8 cellular contexts compared by ENCODE assay signal in the genomic region with DNA sequence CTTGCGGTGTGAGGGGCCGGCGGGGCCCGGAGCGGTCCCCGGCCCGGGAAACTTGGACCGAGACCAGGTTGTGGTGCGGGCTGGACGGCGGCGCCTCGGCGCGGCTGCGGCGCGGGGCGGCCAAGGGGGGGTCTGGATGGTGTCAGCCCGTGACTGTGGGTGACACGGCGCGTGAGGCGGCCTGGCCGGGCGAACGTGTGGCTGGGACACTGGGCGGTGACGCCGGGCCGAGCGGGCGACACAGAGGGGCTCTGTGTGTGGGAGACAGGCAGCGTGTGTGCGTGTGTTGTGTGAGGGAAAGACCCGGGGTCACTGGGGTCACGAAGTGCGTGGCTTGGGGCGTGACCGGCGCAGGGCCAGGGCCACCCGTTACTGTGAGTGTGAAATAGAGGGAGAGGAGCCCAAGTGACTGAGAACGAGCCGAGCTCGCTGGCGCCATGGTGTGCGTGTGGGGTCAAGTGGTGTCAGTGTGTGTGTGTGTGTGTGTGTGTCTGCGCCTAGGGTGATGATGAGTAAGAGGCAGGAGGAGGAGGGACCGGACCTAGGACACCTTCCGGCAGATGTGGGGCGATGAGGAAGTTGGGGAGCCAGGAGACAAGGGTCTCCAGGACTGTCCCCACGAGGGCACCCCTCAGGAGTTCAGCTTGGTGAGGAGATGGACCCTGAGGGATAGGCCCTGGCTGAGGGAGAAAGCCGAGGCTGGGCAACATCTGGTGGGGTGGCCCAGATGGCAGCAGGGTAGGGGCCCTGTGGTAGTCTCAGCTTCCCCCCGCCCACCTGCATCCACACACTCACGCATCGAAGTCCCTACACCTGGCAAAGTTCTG. TPM values are rescaled to one million over a fixed set of nuclear protein-coding genes. Genes with fewer than 3 reads are reported as not detected.
A peak's percentile ranks its signal among the peaks of the same experiment; 100 is the strongest.
DNase-seq lines count a peak whose midpoint lies in the region; ATAC-seq and TF ChIP-seq lines count a peak whose summit lies in the region.

No MANE protein-coding gene starts in this region.

- TF ChIP-seq CTCF in HEK293 (tag by site-specific recombination; IDR thresholded peaks at IDR 0.05), result peak; percentile 45; the same call in 1 of the 2 replicates
- TF ChIP-seq CTCF in right lobe of liver (IDR thresholded peaks at IDR 0.05), result no peak

- intact Hi-C loops in right lobe of liver (cut with DNase I), result no loop called here

- WGBS in right lobe of liver (ENCODE audit: insufficient coverage, low coverage, low lambda C conversion rate, missing lambda C conversion rate), result 0% methylated on average over 3 of the region's 56 CpGs

- peak; percentile 18 for TF ChIP-seq POLR2A in right lobe of liver (IDR thresholded peaks at IDR 0.05)

- peak; percentile 9 to 47 (median 26) for ATAC-seq in right lobe of liver

- H3K27ac ChIP-seq in HEK293 (ENCODE audit: extremely low read depth, low read depth, low read length), result peak overlapping the region; percentile 64; the same call in 1 of the 2 replicates
- peak overlapping the region; percentile 53 to 89 (median 79) for H3K27ac ChIP-seq in right lobe of liver

- no peaks in the 10 kb centered on the region for H3K27me3 ChIP-seq in right lobe of liver

- peak overlapping the region; percentile 82 for H3K4me3 ChIP-seq in HEK293 (ENCODE audit: low read depth, low read length)
- H3K4me3 ChIP-seq in right lobe of liver, result peak overlapping the region; percentile 65 to 80 (median 72)

- H3K4me1 ChIP-seq in HEK293 (ENCODE audit: control insufficient read depth, insufficient read depth, low read length) (no peaks in the 10 kb centered on the region), right lobe of liver (peaks cover 0 to 4% (median 1%) of the 10 kb centered on the region in 4 donors)

- H3K36me3 ChIP-seq in HEK293 (ENCODE audit: control insufficient read depth in 2 of 2, insufficient read depth in 1 of 2, low read length in 2 of 2), result no peaks in the 10 kb centered on the region
- no peaks in the 10 kb centered on the region for H3K36me3 ChIP-seq in right lobe of liver

- DNase-seq in GM03348 (ENCODE audit: low spot score) (peak; percentile 87), NCI-H146 (lab: John Stamatoyannopoulos, UW) (peak; percentile 41), dedifferentiated amniotic fluid mesenchymal stem cell (ENCODE audit: extremely low spot score) (peak; percentile 29), right lobe of liver (peak in 2 of 3 donors; percentile 63 to 76), NCI-H1694 (lab: John Stamatoyannopoulos, UW) (no peak)
- peak; percentile 42 to 66 for DNase-seq in activated CD4-positive, alpha-beta T cell treated with anti-CD3 and anti-CD28 coated beads for 4 hours
- DNase-seq in stimulated activated CD4-positive, alpha-beta T cell treated with anti-CD3 and anti-CD28 coated beads, Interleukin-4, amount 100 ng/mL, for 4 hours, result peak; percentile 36 to 54

- POLR2A ChIA-PET in HEK293 (lab: Yijun Ruan, JAX), result interaction anchor here (0.8 to 1.7 kb wide), 3 partner anchors 16 to 70 kb away, joined by 3 to 8 read pairs (median 6); a partner anchor contains a TSS

- H3K9me3 ChIP-seq in HEK293 (ENCODE audit: control insufficient read depth, insufficient read depth, low read depth, low read length), result no peaks in the 10 kb centered on the region
- no peaks in the 10 kb centered on the region for H3K9me3 ChIP-seq in right lobe of liver

- CTCF ChIA-PET in HEK293 (lab: Yijun Ruan, JAX), result interaction anchor here (0.6 to 1.4 kb wide), 4 partner anchors 8 to 82 kb away, joined by 3 to 5 read pairs (median 3); no protein-coding TSS in a partner anchor

TF ChIP-seq in HEK293, 187 proteins besides CTCF, POLR2A, EP300 and RAD21 (continues in another document):
- TF ChIP-seq ZNF621 (tag by site-specific recombination; IDR thresholded peaks at IDR 0.05) (no peak), ZNF324 (tag by site-specific recombination; IDR thresholded peaks at IDR 0.05) (no peak; the same call in 1 of the 2 replicates), SP3 (tag by site-specific recombination; IDR thresholded peaks at IDR 0.05) (peak; percentile 50), ZNF169 (tag by site-specific recombination; IDR thresholded peaks at IDR 0.05) (peak; percentile 80; the same call in 1 of the 2 replicates), ZNF404 (tag by site-specific recombination; IDR thresholded peaks at IDR 0.05) (no peak), ZNF394 (tag by site-specific recombination; IDR thresholded peaks at IDR 0.05; ENCODE audit: borderline replicate concordance) (no peak), ZNF391 (tag by site-specific recombination; IDR thresholded peaks at IDR 0.05; ENCODE audit: borderline replicate concordance, low read depth) (peak; percentile 95; the same call in 1 of the 2 replicates), ZNF2 (tag by site-specific recombination; IDR thresholded peaks at IDR 0.05) (peak; percentile 91), ZNF311 (tag by site-specific recombination; IDR thresholded peaks at IDR 0.05; ENCODE audit: borderline replicate concordance) (no peak), ZNF239 (tag by site-specific recombination; IDR thresholded peaks at IDR 0.05) (no peak), FEZF1 (tag by site-specific recombination; IDR thresholded peaks at IDR 0.05) (0 out of 2 replicates have a peak, but pooled peaks have one; percentile 15), ZFP69B (tag by site-specific recombination; IDR thresholded peaks at IDR 0.05) (peak; percentile 89), ZNF791 (tag by site-specific recombination; IDR thresholded peaks at IDR 0.05) (no peak), ZNF132 (tag by site-specific recombination; IDR thresholded peaks at IDR 0.05; ENCODE audit: borderline replicate concordance) (no peak), HOXD13 (CRISPR knock-in tag; IDR thresholded peaks at IDR 0.05; ENCODE audit: borderline replicate concordance) (no peak), MZF1 (tag by site-specific recombination; IDR thresholded peaks at IDR 0.05; ENCODE audit: borderline replicate concordance) (no peak)
- TF ChIP-seq, protein P1, sequence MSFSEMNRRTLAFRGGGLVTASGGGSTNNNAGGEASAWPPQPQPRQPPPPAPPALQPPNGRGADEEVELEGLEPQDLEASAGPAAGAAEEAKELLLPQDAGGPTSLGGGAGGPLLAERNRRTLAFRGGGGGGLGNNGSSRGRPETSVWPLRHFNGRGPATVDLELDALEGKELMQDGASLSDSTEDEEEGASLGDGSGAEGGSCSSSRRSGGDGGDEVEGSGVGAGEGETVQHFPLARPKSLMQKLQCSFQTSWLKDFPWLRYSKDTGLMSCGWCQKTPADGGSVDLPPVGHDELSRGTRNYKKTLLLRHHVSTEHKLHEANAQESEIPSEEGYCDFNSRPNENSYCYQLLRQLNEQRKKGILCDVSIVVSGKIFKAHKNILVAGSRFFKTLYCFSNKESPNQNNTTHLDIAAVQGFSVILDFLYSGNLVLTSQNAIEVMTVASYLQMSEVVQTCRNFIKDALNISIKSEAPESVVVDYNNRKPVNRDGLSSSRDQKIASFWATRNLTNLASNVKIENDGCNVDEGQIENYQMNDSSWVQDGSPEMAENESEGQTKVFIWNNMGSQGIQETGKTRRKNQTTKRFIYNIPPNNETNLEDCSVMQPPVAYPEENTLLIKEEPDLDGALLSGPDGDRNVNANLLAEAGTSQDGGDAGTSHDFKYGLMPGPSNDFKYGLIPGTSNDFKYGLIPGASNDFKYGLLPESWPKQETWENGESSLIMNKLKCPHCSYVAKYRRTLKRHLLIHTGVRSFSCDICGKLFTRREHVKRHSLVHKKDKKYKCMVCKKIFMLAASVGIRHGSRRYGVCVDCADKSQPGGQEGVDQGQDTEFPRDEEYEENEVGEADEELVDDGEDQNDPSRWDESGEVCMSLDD (tag by site-specific recombination; IDR thresholded peaks at IDR 0.05), result peak; percentile 97
- TF ChIP-seq, protein P2, sequence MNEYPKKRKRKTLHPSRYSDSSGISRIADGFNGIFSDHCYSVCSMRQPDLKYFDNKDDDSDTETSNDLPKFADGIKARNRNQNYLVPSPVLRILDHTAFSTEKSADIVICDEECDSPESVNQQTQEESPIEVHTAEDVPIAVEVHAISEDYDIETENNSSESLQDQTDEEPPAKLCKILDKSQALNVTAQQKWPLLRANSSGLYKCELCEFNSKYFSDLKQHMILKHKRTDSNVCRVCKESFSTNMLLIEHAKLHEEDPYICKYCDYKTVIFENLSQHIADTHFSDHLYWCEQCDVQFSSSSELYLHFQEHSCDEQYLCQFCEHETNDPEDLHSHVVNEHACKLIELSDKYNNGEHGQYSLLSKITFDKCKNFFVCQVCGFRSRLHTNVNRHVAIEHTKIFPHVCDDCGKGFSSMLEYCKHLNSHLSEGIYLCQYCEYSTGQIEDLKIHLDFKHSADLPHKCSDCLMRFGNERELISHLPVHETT (tag by site-specific recombination; IDR thresholded peaks at IDR 0.05), result peak; percentile 86; the same call in 1 of the 2 replicates
- TF ChIP-seq, protein P3, sequence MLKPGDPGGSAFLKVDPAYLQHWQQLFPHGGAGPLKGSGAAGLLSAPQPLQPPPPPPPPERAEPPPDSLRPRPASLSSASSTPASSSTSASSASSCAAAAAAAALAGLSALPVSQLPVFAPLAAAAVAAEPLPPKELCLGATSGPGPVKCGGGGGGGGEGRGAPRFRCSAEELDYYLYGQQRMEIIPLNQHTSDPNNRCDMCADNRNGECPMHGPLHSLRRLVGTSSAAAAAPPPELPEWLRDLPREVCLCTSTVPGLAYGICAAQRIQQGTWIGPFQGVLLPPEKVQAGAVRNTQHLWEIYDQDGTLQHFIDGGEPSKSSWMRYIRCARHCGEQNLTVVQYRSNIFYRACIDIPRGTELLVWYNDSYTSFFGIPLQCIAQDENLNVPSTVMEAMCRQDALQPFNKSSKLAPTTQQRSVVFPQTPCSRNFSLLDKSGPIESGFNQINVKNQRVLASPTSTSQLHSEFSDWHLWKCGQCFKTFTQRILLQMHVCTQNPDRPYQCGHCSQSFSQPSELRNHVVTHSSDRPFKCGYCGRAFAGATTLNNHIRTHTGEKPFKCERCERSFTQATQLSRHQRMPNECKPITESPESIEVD (tag by site-specific recombination; IDR thresholded peaks at IDR 0.05), result no peak
- TF ChIP-seq, protein P4, sequence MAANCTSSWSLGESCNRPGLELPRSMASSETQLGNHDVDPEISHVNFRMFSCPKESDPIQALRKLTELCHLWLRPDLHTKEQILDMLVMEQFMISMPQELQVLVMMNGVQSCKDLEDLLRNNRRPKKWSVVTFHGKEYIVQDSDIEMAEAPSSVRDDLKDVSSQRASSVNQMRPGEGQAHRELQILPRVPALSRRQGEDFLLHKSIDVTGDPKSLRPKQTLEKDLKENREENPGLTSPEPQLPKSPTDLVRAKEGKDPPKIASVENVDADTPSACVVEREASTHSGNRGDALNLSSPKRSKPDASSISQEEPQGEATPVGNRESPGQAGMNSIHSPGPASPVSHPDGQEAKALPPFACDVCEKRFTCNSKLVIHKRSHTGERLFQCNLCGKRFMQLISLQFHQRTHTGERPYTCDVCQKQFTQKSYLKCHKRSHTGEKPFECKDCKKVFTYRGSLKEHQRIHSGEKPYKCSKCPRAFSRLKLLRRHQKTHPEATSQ (tag by site-specific recombination; IDR thresholded peaks at IDR 0.05), result no peak

RNA-seq across cellular contexts. Expression of a gene that starts 0.8 kb away (rescaled TPM):
- total RNA-seq in right lobe of liver, result 1 to 10 TPM in 5 of 6 experiments, under 1 TPM in 1; 0.81 to 5.4 (median 1.6) TPM
